Comparison of ENCODE assay signal across 12 cellular contexts in genomic region chr2:203804766-203805484, GRCh38.
DNase-seq lines count a peak whose midpoint lies in the region; ATAC-seq lines count a peak whose summit lies in the region.
"Had no signal": no experiment of that assay in that cellular context is flagged by ENCODE, and none has a peak within 500 bp of the region (broad histone marks: within the 10 kb centered on the region; RNA-seq: fewer than 3 reads in every experiment).

No MANE protein-coding gene starts in this region.

- H3K4me3 Mint-ChIP-seq in activated T-cell treated with anti-CD3 and anti-CD28 coated beads, Interleukin-2, amount 50 U/mL, for 4 hours: peak overlapping the region; percentile 53
- H3K4me3 Mint-ChIP-seq in central memory CD8-positive, alpha-beta T cell: peak overlapping the region; percentile 37
- H3K4me3 Mint-ChIP-seq: B cell had no signal

- H3K4me3 ChIP-seq in SK-N-MC (peak overlapping the region; percentile 45; the same call in 1 of the 2 replicates), skeletal muscle satellite cell (ENCODE audit: low read length) (peak overlapping the region; percentile 36)

- H3K9ac ChIP-seq in SK-N-MC (ENCODE audit: insufficient read length) (no peak overlapping the region), skeletal muscle satellite cell (ENCODE audit: low read depth, low read length) (peak overlapping the region; percentile 93)

- H3K27me3 ChIP-seq in skeletal muscle satellite cell (ENCODE audit: control insufficient read depth, insufficient read depth, low read length): no peaks in the 10 kb centered on the region

- in situ Hi-C loops in KBM-7 (cut with MboI; ENCODE audit: low pct_unique_long_range_greater_than_20kb, low sequenced_read_pairs): loop anchor here (25.0 kb wide), 1 partner anchor 318 kb away; no protein-coding TSS in a partner anchor

- H3K36me3 ChIP-seq in SK-N-MC (ENCODE audit: insufficient read depth, low read length) (no peaks in the 10 kb centered on the region), skeletal muscle satellite cell (ENCODE audit: insufficient read depth, low read length) (no peaks in the 10 kb centered on the region)

- peaks cover 82% of the 10 kb centered on the region for H3K4me1 ChIP-seq in skeletal muscle satellite cell (ENCODE audit: control insufficient read depth, insufficient read depth, low read length)

- H3K27me3 Mint-ChIP-seq in activated T-cell treated with anti-CD3 and anti-CD28 coated beads, Interleukin-2, amount 50 U/mL, for 4 hours (ENCODE audit: low read depth): no peaks in the 10 kb centered on the region
- H3K27me3 Mint-ChIP-seq in central memory CD8-positive, alpha-beta T cell: no peaks in the 10 kb centered on the region

- H3K4me2 ChIP-seq in skeletal muscle satellite cell (ENCODE audit: low read length): peak overlapping the region; percentile 67

- H3K4me1 Mint-ChIP-seq in activated T-cell treated with anti-CD3 and anti-CD28 coated beads, Interleukin-2, amount 50 U/mL, for 4 hours (ENCODE audit: low read depth): peaks cover 76% of the 10 kb centered on the region
- H3K4me1 Mint-ChIP-seq in central memory CD8-positive, alpha-beta T cell: peaks cover 59% of the 10 kb centered on the region
- H3K4me1 Mint-ChIP-seq: B cell had no signal

- no peak for DNase-seq in activated T-cell treated with anti-CD3 and anti-CD28 coated beads, Interleukin-2, amount 50 U/mL, for 4 hours
- DNase-seq in activated T-cell treated with anti-CD3 and anti-CD28 coated beads, Interleukin-2, amount 50 U/mL, for 1 hour: no peak
- DNase-seq in SK-N-MC (ENCODE audit: low read depth, low spot score) (no peak), KBM-7 (no peak)
- DNase-seq in central memory CD8-positive, alpha-beta T cell (ENCODE audit: low spot score in 2 of 2): no peak
- DNase-seq: activated gamma-delta T cell, NCI-H1105, NCI-H82 had no signal

- no peak for ATAC-seq in activated T-cell treated with anti-CD3 and anti-CD28 coated beads, Interleukin-2, amount 50 U/mL, for 4 hours
- no peak for ATAC-seq in central memory CD8-positive, alpha-beta T cell (replicated peaks; ENCODE audit: extremely low read depth, poor library complexity, severe bottlenecking)
- ATAC-seq in HG03196 (IDR thresholded peaks at IDR 0.05; ENCODE audit: unreplicated experiment) (no peak), HG03045 (IDR thresholded peaks at IDR 0.05; ENCODE audit: unreplicated experiment) (no peak)

- peaks cover 6% of the 10 kb centered on the region; the same call in 1 of the 2 replicates for H3K9me3 ChIP-seq in SK-N-MC (ENCODE audit: low read depth, low read length)
- no peaks in the 10 kb centered on the region for H3K9me3 ChIP-seq in skeletal muscle satellite cell (replicated peaks; ENCODE audit: low read length)

- peaks cover 4% of the 10 kb centered on the region for H3K36me3 Mint-ChIP-seq in activated T-cell treated with anti-CD3 and anti-CD28 coated beads, Interleukin-2, amount 50 U/mL, for 4 hours (ENCODE audit: insufficient read depth)
- peaks cover 2% of the 10 kb centered on the region for H3K36me3 Mint-ChIP-seq in central memory CD8-positive, alpha-beta T cell (ENCODE audit: insufficient read depth)

- 0 out of 2 replicates have a peak overlapping the region, but pooled peaks have one; percentile 42 for H3K27ac ChIP-seq in SK-N-MC

- peaks cover 22% of the 10 kb centered on the region for H3K9me3 Mint-ChIP-seq in activated T-cell treated with anti-CD3 and anti-CD28 coated beads, Interleukin-2, amount 50 U/mL, for 4 hours
- peaks cover 10% of the 10 kb centered on the region for H3K9me3 Mint-ChIP-seq in central memory CD8-positive, alpha-beta T cell

- peak overlapping the region; percentile 52 for H3K27ac Mint-ChIP-seq in central memory CD8-positive, alpha-beta T cell (ENCODE audit: low read depth)
- H3K27ac Mint-ChIP-seq: B cell had no signal
